Comparison of ENCODE assay signal across 19 cellular contexts in the genomic region with DNA sequence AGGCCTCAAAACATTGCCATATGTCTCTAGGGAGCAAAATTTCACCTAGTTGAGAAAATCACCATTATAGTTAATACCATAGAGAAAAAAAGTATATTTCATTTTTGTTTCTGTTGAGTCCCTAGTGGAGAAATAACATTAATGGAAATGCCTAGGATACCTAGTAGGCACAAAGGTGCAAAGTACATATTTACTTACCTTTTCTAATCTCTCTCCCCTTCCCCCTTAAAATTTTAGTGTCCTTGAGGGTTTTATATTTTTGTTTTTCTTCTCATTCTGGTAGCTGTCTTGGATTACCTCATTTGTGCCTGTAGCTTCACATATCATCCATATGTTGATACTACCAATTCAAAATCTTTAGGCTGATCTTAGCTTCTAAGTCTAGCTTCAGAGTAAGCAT.
DNase-seq lines count a peak whose midpoint lies in the region; ATAC-seq and TF ChIP-seq lines count a peak whose summit lies in the region.
"Had no signal": no experiment of that assay in that cellular context is flagged by ENCODE, and none has a peak within 500 bp of the region (broad histone marks: within the 10 kb centered on the region; RNA-seq: fewer than 3 reads in every experiment).

No MANE protein-coding gene starts in this region.

- peaks cover 59% of the 10 kb centered on the region for H3K79me2 ChIP-seq in hepatocyte

- H3K4me2 ChIP-seq in hepatocyte = no peak overlapping the region
- H3K4me2 ChIP-seq: BLaER1 had no signal

- no peaks in the 10 kb centered on the region for H3K36me3 ChIP-seq in hepatocyte (replicated peaks; ENCODE audit: insufficient read depth, low read depth)
- H3K36me3 ChIP-seq in liver (ENCODE audit: control insufficient read depth in 4 of 4, insufficient read depth in 3 of 4, low read depth in 1 of 4, low read length in 3 of 4) = no peaks in the 10 kb centered on the region
- H3K36me3 ChIP-seq: BE2C, BLaER1 had no signal

- H3K9me2 ChIP-seq in hepatocyte (replicated peaks; ENCODE audit: insufficient read depth) = no peaks in the 10 kb centered on the region

- no peak overlapping the region for H3K4me3 ChIP-seq in hepatocyte
- H3K4me3 ChIP-seq in liver (ENCODE audit: low read depth in 1 of 3, low read length in 3 of 3) = no peak overlapping the region
- H3K4me3 ChIP-seq: BLaER1 had no signal

- no peaks in the 10 kb centered on the region for H3K27me3 ChIP-seq in hepatocyte
- H3K27me3 ChIP-seq in liver (ENCODE audit: control insufficient read depth in 4 of 4, insufficient read depth in 4 of 4, low read length in 3 of 4) = no peaks in the 10 kb centered on the region
- H3K27me3 ChIP-seq: BE2C, BLaER1 had no signal

- H2AFZ ChIP-seq in hepatocyte = no peak overlapping the region

- H3K27ac ChIP-seq in hepatocyte (peak overlapping the region; percentile 33), liver (ENCODE audit: low read depth in 1 of 2, low read length in 2 of 2) (no peak overlapping the region)
- H3K27ac ChIP-seq: BLaER1 had no signal

- H4K20me1 ChIP-seq in hepatocyte (ENCODE audit: insufficient read depth, poor library complexity, severe bottlenecking) = no peaks in the 10 kb centered on the region
- H4K20me1 ChIP-seq: BLaER1 had no signal

- H3K4me1 ChIP-seq in hepatocyte (ENCODE audit: insufficient read depth) (peaks cover 9% of the 10 kb centered on the region), liver (ENCODE audit: control insufficient read depth in 4 of 4, insufficient read depth in 4 of 4, low read length in 3 of 4) (peaks cover 0 to 6% (median 0%) of the 10 kb centered on the region in 4 donors)
- H3K4me1 ChIP-seq: BLaER1 had no signal

- H3K9ac ChIP-seq in liver (ENCODE audit: low read depth in 1 of 2, low read length in 2 of 2) = no peak overlapping the region
- H3K9ac ChIP-seq: BLaER1 had no signal

- TF ChIP-seq RAD21 in liver (IDR thresholded peaks at IDR 0.05) = no peak

- DNase-seq in hepatocyte (ENCODE audit: low spot score) = no peak
- no peak for DNase-seq in left lobe of liver (ENCODE audit: low spot score)
- no peak for DNase-seq in stimulated activated CD4-positive, alpha-beta T cell treated with anti-CD3 and anti-CD28 coated beads, Interleukin-4, amount 100 ng/mL, for 24 hours
- no peak for DNase-seq in HuH-7.5 (ENCODE audit: low spot score)
- no peak for DNase-seq in stimulated activated CD4-positive, alpha-beta T cell treated with anti-CD3 and anti-CD28 coated beads, Interleukin-2, amount 100 ng/mL, for 48 hours
- DNase-seq: 8988T; ACHN; BE2C; C1 segment of cervical spinal cord; Calu3; CD4-positive, alpha-beta memory T cell; CD4-positive, CD25-positive, alpha-beta regulatory T cell; CD8-positive, alpha-beta memory T cell; COR-L47; DMS79 treated with DMSO at 0.1 percent for 48 hours; GF-D8 had no signal

- H3K9me3 ChIP-seq in hepatocyte (ENCODE audit: low read depth) = no peaks in the 10 kb centered on the region
- H3K9me3 ChIP-seq in liver (ENCODE audit: control insufficient read depth in 4 of 4, low read length in 3 of 4) = no peaks in the 10 kb centered on the region

- TF ChIP-seq CTCF in hepatocyte (IDR thresholded peaks at IDR 0.05; ENCODE audit: poor library complexity) = no peak
- TF ChIP-seq CTCF in liver (IDR thresholded peaks at IDR 0.05; ENCODE audit: low read depth, low read length, missing input control) = no peak

- ATAC-seq in left lobe of liver (peak; percentile 39), HG02973 (IDR thresholded peaks at IDR 0.05; ENCODE audit: unreplicated experiment) (no peak)

TF ChIP-seq in liver, 16 proteins besides CTCF, POLR2A, EP300 and RAD21:
- TF ChIP-seq JUND (IDR thresholded peaks at IDR 0.05) (no peak), HNF4A (conservative IDR thresholded peaks at IDR 0.05) (peak; percentile 53 to 69)
